ENCODE assay signal across 13 cellular contexts in genomic region chr18:80175451-80176235, GRCh38.
A peak's percentile ranks its signal among the peaks of the same experiment; 100 is the strongest.
DNase-seq lines count a peak whose midpoint lies in the region; ATAC-seq, FAIRE-seq and TF ChIP-seq lines count a peak whose summit lies in the region.
"Had no signal": no experiment of that assay in that cellular context is flagged by ENCODE, and none has a peak within 500 bp of the region (broad histone marks: within the 10 kb centered on the region; RNA-seq: fewer than 3 reads in every experiment).

No MANE protein-coding gene starts in this region.

- no peaks in the 10 kb centered on the region for H3K36me3 Mint-ChIP-seq in activated naive CD8-positive, alpha-beta T cell treated with anti-CD3 and anti-CD28 coated beads, Interleukin-2, amount 10 ng/mL, durations not matched to agents 7 days and 5 days
- H3K36me3 Mint-ChIP-seq in progenitor cell of endocrine pancreas (ENCODE audit: insufficient read depth): no peaks in the 10 kb centered on the region

- no peaks in the 10 kb centered on the region for H3K9me3 ChIP-seq in ascending aorta

- DNase-seq in D721Med (ENCODE audit: insufficient read length, low spot score): no peak
- DNase-seq in T-helper 1 cell: peak in 3 of 5 donors; percentile 7 to 26 (median 23)
- DNase-seq in activated naive CD8-positive, alpha-beta T cell treated with anti-CD3 and anti-CD28 coated beads, Interleukin-2, amount 10 ng/mL, durations not matched to agents 7 days and 5 days: peak; percentile 64
- DNase-seq in progenitor cell of endocrine pancreas (ENCODE audit: low spot score, unreplicated experiment): no peak
- no peak for DNase-seq in DMS79 treated with DMSO at 0.1 percent for 48 hours (lab: John Stamatoyannopoulos, UW)
- no peak for DNase-seq in GM19240 (ENCODE audit: insufficient read length, low spot score)
- no peak for DNase-seq in ascending aorta (ENCODE audit: low spot score in 2 of 2)
- no peak for DNase-seq in 8988T
- DNase-seq: effector CD4-positive, alpha-beta T cell; GOT3; NCI-H1105; nucleus accumbens had no signal

- H3K4me3 Mint-ChIP-seq in activated naive CD8-positive, alpha-beta T cell treated with anti-CD3 and anti-CD28 coated beads, Interleukin-2, amount 10 ng/mL, durations not matched to agents 7 days and 5 days: peak overlapping the region; percentile 58
- no peak overlapping the region for H3K4me3 Mint-ChIP-seq in progenitor cell of endocrine pancreas (ENCODE audit: low read depth)

- intact Hi-C loops in ascending aorta (cut with DNase I): no loop called here

- no peak overlapping the region for H3K27ac ChIP-seq in ascending aorta

- H3K9me3 Mint-ChIP-seq in activated naive CD8-positive, alpha-beta T cell treated with anti-CD3 and anti-CD28 coated beads, Interleukin-2, amount 10 ng/mL, durations not matched to agents 7 days and 5 days: no peaks in the 10 kb centered on the region
- H3K9me3 Mint-ChIP-seq in progenitor cell of endocrine pancreas (ENCODE audit: low read depth): no peaks in the 10 kb centered on the region

- H3K4me3 ChIP-seq in ascending aorta: no peak overlapping the region

- H3K27me3 ChIP-seq in ascending aorta: no peaks in the 10 kb centered on the region

- FAIRE-seq in D721Med (lab: Jason Lieb, UNC): peak; percentile 6

- ATAC-seq in activated naive CD8-positive, alpha-beta T cell treated with anti-CD3 and anti-CD28 coated beads, Interleukin-2, amount 10 ng/mL, durations not matched to agents 7 days and 5 days (ENCODE audit: low read depth): peak; percentile 69
- ATAC-seq: Panc1 had no signal

- H3K4me1 Mint-ChIP-seq in activated naive CD8-positive, alpha-beta T cell treated with anti-CD3 and anti-CD28 coated beads, Interleukin-2, amount 10 ng/mL, durations not matched to agents 7 days and 5 days: peaks cover 14% of the 10 kb centered on the region
- H3K4me1 Mint-ChIP-seq in progenitor cell of endocrine pancreas (ENCODE audit: low read depth): peaks cover 7% of the 10 kb centered on the region

- no peaks in the 10 kb centered on the region for H3K4me1 ChIP-seq in ascending aorta

- H3K27me3 Mint-ChIP-seq in activated naive CD8-positive, alpha-beta T cell treated with anti-CD3 and anti-CD28 coated beads, Interleukin-2, amount 10 ng/mL, durations not matched to agents 7 days and 5 days: peaks cover 27% of the 10 kb centered on the region
- no peaks in the 10 kb centered on the region for H3K27me3 Mint-ChIP-seq in progenitor cell of endocrine pancreas

- no peaks in the 10 kb centered on the region for H3K36me3 ChIP-seq in ascending aorta

- POLR2A ChIA-PET in activated naive CD8-positive, alpha-beta T cell treated with anti-CD3 and anti-CD28 coated beads, Interleukin-2, amount 10 ng/mL, durations not matched to agents 7 days and 5 days (lab: Charles Lee): no interaction called here

- H3K27ac Mint-ChIP-seq in activated naive CD8-positive, alpha-beta T cell treated with anti-CD3 and anti-CD28 coated beads, Interleukin-2, amount 10 ng/mL, durations not matched to agents 7 days and 5 days: peak overlapping the region; percentile 61
- H3K27ac Mint-ChIP-seq in progenitor cell of endocrine pancreas: peak overlapping the region; percentile 47

- TF ChIP-seq CTCF in D721Med (IDR thresholded peaks at IDR 0.05; ENCODE audit: insufficient read depth, missing control alignments) (no peak), progenitor cell of endocrine pancreas (IDR thresholded peaks at IDR 0.05; ENCODE audit: unreplicated experiment) (no peak), ascending aorta (IDR thresholded peaks at IDR 0.05) (no peak)

Comparison
In these comparisons a context has a peak if more than half of its experiments do, and no peak if none do; other contexts are left out.
1. DNase-seq: peak in T-helper 1 cell (3 of 5) and activated naive CD8-positive, alpha-beta T cell treated with anti-CD3 and anti-CD28 coated beads, Interleukin-2, amount 10 ng/mL, durations not matched to agents 7 days and 5 days (single experiment); none in D721Med (single experiment), progenitor cell of endocrine pancreas (single experiment), DMS79 treated with DMSO at 0.1 percent for 48 hours (single experiment), GM19240 (single experiment), ascending aorta (0 of 2) and 8988T (single experiment).